Comparison of ENCODE assay signal across 17 cellular contexts in the genomic region with DNA sequence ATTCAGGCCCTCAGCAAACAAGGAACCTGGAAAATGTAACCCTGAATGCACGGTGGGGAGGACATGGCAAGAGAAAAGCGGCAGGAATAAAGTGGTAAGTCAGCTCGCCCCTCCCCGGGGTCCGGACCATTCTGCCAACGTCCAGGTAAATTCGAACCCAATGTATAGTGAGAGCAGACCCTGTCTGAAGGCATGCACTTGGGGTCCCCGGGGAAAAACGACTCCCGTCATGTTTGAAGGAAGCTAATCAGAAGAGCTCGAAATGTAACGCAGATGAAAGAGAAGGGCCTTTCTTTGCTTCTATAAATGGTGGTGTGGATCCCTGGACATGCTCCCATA. TPM values are rescaled to one million over a fixed set of nuclear protein-coding genes. Genes with fewer than 3 reads are reported as not detected.
DNase-seq lines count a peak whose midpoint lies in the region; ATAC-seq, FAIRE-seq and TF ChIP-seq lines count a peak whose summit lies in the region.
"Had no signal": no experiment of that assay in that cellular context is flagged by ENCODE, and none has a peak within 500 bp of the region (broad histone marks: within the 10 kb centered on the region; RNA-seq: fewer than 3 reads in every experiment).

No MANE protein-coding gene starts in this region.

- no peak overlapping the region for H2BK5ac ChIP-seq in neuronal stem cell (ENCODE audit: low read length)

- no peak overlapping the region for H4K91ac ChIP-seq in neuronal stem cell (ENCODE audit: low read depth, low read length, poor library complexity)

- H3K23ac ChIP-seq in neuronal stem cell (ENCODE audit: low read depth, low read length, poor library complexity) = no peak overlapping the region

- TF ChIP-seq POLR2A in adrenal gland (IDR thresholded peaks at IDR 0.05) (no peak), esophagus squamous epithelium (IDR thresholded peaks at IDR 0.05) (no peak), tibial nerve (IDR thresholded peaks at IDR 0.05) (no peak)

- no peak for TF ChIP-seq CTCF in adrenal gland (IDR thresholded peaks at IDR 0.05)
- no peak for TF ChIP-seq CTCF in esophagus squamous epithelium (IDR thresholded peaks at IDR 0.05)
- TF ChIP-seq CTCF in tibial nerve (IDR thresholded peaks at IDR 0.05) = no peak

- H3K36me3 ChIP-seq in adrenal gland (replicated peaks in 1 of 2) = no peaks in the 10 kb centered on the region
- H3K36me3 ChIP-seq in esophagus squamous epithelium = no peaks in the 10 kb centered on the region
- peaks cover 0 to 2% of the 10 kb centered on the region in 2 donors for H3K36me3 ChIP-seq in neuronal stem cell (replicated peaks in 1 of 2; ENCODE audit: control insufficient read depth in 2 of 2, insufficient read depth in 2 of 2, low read length in 2 of 2)
- no peaks in the 10 kb centered on the region for H3K36me3 ChIP-seq in tibial nerve

- no peak overlapping the region for H3K9ac ChIP-seq in neuronal stem cell (ENCODE audit: low read depth, low read length, poor library complexity)

- H2BK15ac ChIP-seq in neuronal stem cell (ENCODE audit: low read length) = no peak overlapping the region

- H3K4ac ChIP-seq in neuronal stem cell (ENCODE audit: low read length) = no peak overlapping the region

- H2AFZ ChIP-seq in neuronal stem cell (ENCODE audit: low read length) = no peak overlapping the region

- no peak overlapping the region for H3K18ac ChIP-seq in neuronal stem cell (ENCODE audit: low read length)

- H3K27ac ChIP-seq in adrenal gland (peak overlapping the region; percentile 75 to 94 (median 89)), esophagus squamous epithelium (peak overlapping the region; percentile 56 to 95 (median 88)), neuronal stem cell (replicated peaks; ENCODE audit: low read length) (no peak overlapping the region), tibial nerve (peak overlapping the region; percentile 77 to 92 (median 89))
- H3K27ac ChIP-seq: C4-2B had no signal

- H3K4me2 ChIP-seq in neuronal stem cell (ENCODE audit: insufficient read depth, low read length, poor library complexity, severe bottlenecking) = no peak overlapping the region

- FAIRE-seq in RCC 7860 (lab: Jason Lieb, UNC) = no peak
- FAIRE-seq: endometrium had no signal

- no peak for TF ChIP-seq EP300 in tibial nerve (IDR thresholded peaks at IDR 0.05)

- H3K4me1 ChIP-seq in adrenal gland (replicated peaks in 1 of 2) (peaks cover 65 to 82% of the 10 kb centered on the region in 2 donors), esophagus squamous epithelium (peaks cover 6 to 63% (median 39%) of the 10 kb centered on the region in 3 donors), neuronal stem cell (ENCODE audit: control insufficient read depth in 2 of 2, insufficient read depth in 1 of 2, low read depth in 1 of 2, low read length in 2 of 2) (peaks cover 10 to 15% of the 10 kb centered on the region in 2 donors), tibial nerve (peaks cover 4 to 63% (median 50%) of the 10 kb centered on the region in 4 donors)

- H3K9me3 ChIP-seq in adrenal gland (replicated peaks in 1 of 3) = no peaks in the 10 kb centered on the region
- no peaks in the 10 kb centered on the region for H3K9me3 ChIP-seq in esophagus squamous epithelium
- H3K9me3 ChIP-seq in neuronal stem cell (replicated peaks in 1 of 2; ENCODE audit: control insufficient read depth in 2 of 2, insufficient read depth in 1 of 2, low read depth in 1 of 2, low read length in 2 of 2) = no peaks in the 10 kb centered on the region
- no peaks in the 10 kb centered on the region for H3K9me3 ChIP-seq in tibial nerve

- no peaks in the 10 kb centered on the region for H3K27me3 ChIP-seq in adrenal gland
- no peaks in the 10 kb centered on the region for H3K27me3 ChIP-seq in esophagus squamous epithelium
- no peaks in the 10 kb centered on the region for H3K27me3 ChIP-seq in neuronal stem cell (ENCODE audit: control insufficient read depth in 3 of 3, insufficient read depth in 3 of 3, low read depth in 1 of 3, low read length in 3 of 3)
- H3K27me3 ChIP-seq in tibial nerve = no peaks in the 10 kb centered on the region

- no peaks in the 10 kb centered on the region for H3K79me1 ChIP-seq in neuronal stem cell (ENCODE audit: low read depth, low read length)

- ATAC-seq in GM19023 (IDR thresholded peaks at IDR 0.05; ENCODE audit: unreplicated experiment) = no peak
- ATAC-seq in HG03135 (IDR thresholded peaks at IDR 0.05; ENCODE audit: unreplicated experiment) = no peak

- peak overlapping the region; percentile 30 for H2AK5ac ChIP-seq in neuronal stem cell (ENCODE audit: low read depth, low read length)

- no peak overlapping the region for H4K8ac ChIP-seq in neuronal stem cell (ENCODE audit: low read depth, low read length)

- H3K4me3 ChIP-seq in adrenal gland = peak overlapping the region in 1 of 4 donors; percentile 13
- H3K4me3 ChIP-seq in esophagus squamous epithelium = peak overlapping the region in 1 of 4 donors; percentile 7
- no peak overlapping the region for H3K4me3 ChIP-seq in neuronal stem cell (ENCODE audit: low read length in 2 of 2)
- no peak overlapping the region for H3K4me3 ChIP-seq in tibial nerve

- intact Hi-C loops in adrenal gland (cut with DNase I) = loop anchor here in 1 of 2 donors (10.0 kb wide), 1 partner anchor 48 kb away; no protein-coding TSS in a partner anchor
- intact Hi-C loops in esophagus squamous epithelium (cut with DNase I) = loop anchor here (10.0 kb wide), 1 partner anchor 268 kb away; no protein-coding TSS in a partner anchor

- DNase-seq in adrenal gland (no peak), esophagus squamous epithelium (lab: John Stamatoyannopoulos, UW) (no peak), neuronal stem cell (ENCODE audit: low spot score) (no peak), tibial nerve (ENCODE audit: low spot score in 2 of 2) (no peak), RCC 7860 (ENCODE audit: low spot score) (no peak)
- DNase-seq: activated CD4-positive, CD25-positive, alpha-beta regulatory T cell; activated naive CD4-positive, alpha-beta T cell treated with Interleukin-2 at 50 U/mL for 16 hours; H7; NCI-H1092; NCI-H2171 treated with DMSO at 0.1 percent for 48 hours; RPMI8226; stimulated activated CD4-positive, alpha-beta T cell treated with anti-CD3 and anti-CD28 coated beads, Interleukin-2, amount 100 ng/mL, for 48 hours; stimulated activated CD8-positive, alpha-beta memory T cell treated with anti-CD3 and anti-CD28 coated beads, Interleukin-4, amount 100 ng/mL, for 48 hours had no signal

- no peak overlapping the region for H2BK12ac ChIP-seq in neuronal stem cell (ENCODE audit: low read length)

- H3K14ac ChIP-seq in neuronal stem cell (ENCODE audit: low read length) = no peak overlapping the region

- no peak overlapping the region for H2BK120ac ChIP-seq in neuronal stem cell (ENCODE audit: low read depth, low read length)

- WGBS in adrenal gland, 4 donors = 41 to 66% (median 45%) methylated on average over 12 of the region's 12 CpGs
- WGBS in esophagus squamous epithelium, 2 donors = 68 to 82% methylated on average over 12 of the region's 12 CpGs
- WGBS in neuronal stem cell (ENCODE audit: extremely low coverage in 2 of 2, insufficient read length in 2 of 2, insufficient replicate concordance in 1 of 2), 2 donors = no CpG with 5 or more reads among the region's 12 CpGs
- WGBS in tibial nerve, 2 donors = 69 to 70% methylated on average over 12 of the region's 12 CpGs

RNA-seq across cellular contexts. Expression of gene ACACB, which starts 0.2 kb away (rescaled TPM):
- total RNA-seq in adrenal gland = 100 to 1,000 TPM in 2 of 8 donors, 10 to 100 TPM in 6; 41.1 to 143 (median 74.0) TPM
- 10 to 100 TPM; 35.5 to 87.0 (median 47.5) TPM for polyA plus RNA-seq in adrenal gland
- 10 to 100 TPM in 3 of 4 donors, 1 to 10 TPM in 1; 5.9 to 48.4 (median 27.3) TPM for total RNA-seq in esophagus squamous epithelium
- 3.8 TPM for polyA plus RNA-seq in neuronal stem cell (2013, experiment 1 of 2)
- 4.0 TPM for polyA plus RNA-seq in neuronal stem cell (2013, experiment 2 of 2)
- 100 to 1,000 TPM; 402 to 560 (median 525) TPM for total RNA-seq in tibial nerve

RNA-seq across cellular contexts. Expression of gene UNG, which starts 19.2 kb away (rescaled TPM):
- 100 to 1,000 TPM in 3 of 8 donors, 10 to 100 TPM in 5; 55.9 to 135 (median 84.0) TPM for total RNA-seq in adrenal gland
- 10 to 100 TPM; 52.5 to 74.2 (median 68.7) TPM for polyA plus RNA-seq in adrenal gland
- total RNA-seq in esophagus squamous epithelium = 10 to 100 TPM; 28.0 to 43.1 (median 38.7) TPM
- 51.4 TPM for polyA plus RNA-seq in neuronal stem cell (2013, experiment 1 of 2)
- polyA plus RNA-seq in neuronal stem cell (2013, experiment 2 of 2) = 50.5 TPM
- total RNA-seq in tibial nerve = 10 to 100 TPM; 17.4 to 26.9 (median 21.3) TPM

RNA-seq across cellular contexts. Expression of gene ALKBH2, which starts 23.3 kb away (rescaled TPM):
- total RNA-seq in adrenal gland (10 to 100 TPM in 6 of 8 donors, 1 to 10 TPM in 2; 4.2 to 19.9 (median 12.9) TPM), esophagus squamous epithelium (10 to 100 TPM in 3 of 4 donors, 1 to 10 TPM in 1; 7.9 to 20.6 (median 14.8) TPM), tibial nerve (10 to 100 TPM in 3 of 4 donors, 1 to 10 TPM in 1; 9.2 to 41.4 (median 17.5) TPM)
- polyA plus RNA-seq in adrenal gland = 10 to 100 TPM; 18.3 to 43.6 (median 40.8) TPM
- 26.3 TPM for polyA plus RNA-seq in neuronal stem cell (2013, experiment 1 of 2)
- 26.4 TPM for polyA plus RNA-seq in neuronal stem cell (2013, experiment 2 of 2)
